Comparison of ENCODE assay signal across 15 cellular contexts in genomic region chr16:8818499-8819270, GRCh38. TPM values are rescaled to one million over a fixed set of nuclear protein-coding genes. Genes with fewer than 3 reads are reported as not detected.
DNase-seq lines count a peak whose midpoint lies in the region; ATAC-seq, FAIRE-seq and TF ChIP-seq lines count a peak whose summit lies in the region.
"Had no signal": no experiment of that assay in that cellular context is flagged by ENCODE, and none has a peak within 500 bp of the region (broad histone marks: within the 10 kb centered on the region; RNA-seq: fewer than 3 reads in every experiment).

No MANE protein-coding gene starts in this region.

- FAIRE-seq in H54 (lab: Jason Lieb, UNC): no peak
- FAIRE-seq: islet of Langerhans had no signal

- H3K27me3 ChIP-seq in tibial artery: no peaks in the 10 kb centered on the region

- TF ChIP-seq CTCF in GM12865 (IDR thresholded peaks at IDR 0.05; ENCODE audit: insufficient read depth, low read depth, low read length, missing control alignments) (no peak), activated B cell treated with CpG ODN at 0.5 μM for 24 hours (IDR thresholded peaks at IDR 0.05) (no peak), tibial artery (IDR thresholded peaks at IDR 0.05) (no peak)

- no peaks in the 10 kb centered on the region for H3K27me3 Mint-ChIP-seq in activated B cell treated with CpG ODN at 0.5 μM for 24 hours

- no peaks in the 10 kb centered on the region for H3K9me3 Mint-ChIP-seq in activated B cell treated with CpG ODN at 0.5 μM for 24 hours

- no peak overlapping the region for H3K4me3 ChIP-seq in GM12865 (ENCODE audit: low read depth, low read length)
- no peak overlapping the region for H3K4me3 ChIP-seq in tibial artery
- H3K4me3 ChIP-seq: HAP-1, prostate gland had no signal

- peak overlapping the region; percentile 52 for H3K27ac Mint-ChIP-seq in activated B cell treated with CpG ODN at 0.5 μM for 24 hours

- no peak overlapping the region for H3K27ac ChIP-seq in tibial artery
- H3K27ac ChIP-seq: prostate gland had no signal

- H3K36me3 Mint-ChIP-seq in activated B cell treated with CpG ODN at 0.5 μM for 24 hours (ENCODE audit: low read depth): peaks cover 76% of the 10 kb centered on the region

- H3K4me1 Mint-ChIP-seq in activated B cell treated with CpG ODN at 0.5 μM for 24 hours: peaks cover 22% of the 10 kb centered on the region

- CTCF ChIA-PET in activated B cell treated with CpG ODN at 0.5 μM for 24 hours (lab: Charles Lee): interaction anchor here (0.9 kb wide), 1 partner anchor 61 kb away, joined by 4 read pairs; no protein-coding TSS in a partner anchor

- H3K9me3 ChIP-seq in tibial artery: no peaks in the 10 kb centered on the region
- H3K9me3 ChIP-seq: Caco-2, HAP-1, prostate gland had no signal

- peak; percentile 67 for DNase-seq in GM12865 (ENCODE audit: low read depth)
- no peak for DNase-seq in activated B cell treated with CpG ODN at 0.5 μM for 24 hours
- DNase-seq in tibial artery: no peak
- no peak for DNase-seq in DMS153 (lab: John Stamatoyannopoulos, UW)
- DNase-seq in H54 (ENCODE audit: insufficient read length, low spot score): no peak
- DNase-seq in AG20443 (ENCODE audit: low spot score): no peak
- DNase-seq: Caco-2, NCI-H1092 treated with DMSO at 0.1 percent for 48 hours had no signal

- H3K4me3 Mint-ChIP-seq in activated B cell treated with CpG ODN at 0.5 μM for 24 hours: no peak overlapping the region

- intact Hi-C loops in activated B cell treated with CpG ODN at 0.5 μM for 24 hours (cut with micrococcal nuclease) (no loop called here), tibial artery (cut with DNase I; ENCODE audit: low total_unique reads) (no loop called here)

- no peaks in the 10 kb centered on the region for H3K4me1 ChIP-seq in tibial artery
- H3K4me1 ChIP-seq: Caco-2, prostate gland had no signal

- peaks cover 52 to 70% (median 68%) of the 10 kb centered on the region in 3 donors for H3K36me3 ChIP-seq in tibial artery

- TF ChIP-seq POLR2A in H54 (IDR thresholded peaks at IDR 0.05; ENCODE audit: low read depth, low read length): no peak

- ATAC-seq in GM19372 (IDR thresholded peaks at IDR 0.05; ENCODE audit: low read depth, unreplicated experiment) (peak; percentile 78), HG02938 (IDR thresholded peaks at IDR 0.05; ENCODE audit: unreplicated experiment) (peak; percentile 78), activated B cell treated with CpG ODN at 0.5 μM for 24 hours (ENCODE audit: low read depth) (peak; percentile 93)
- ATAC-seq: esophagus mucosa, Panc1 had no signal

- POLR2A ChIA-PET in activated B cell treated with CpG ODN at 0.5 μM for 24 hours (lab: Charles Lee): interaction anchor here (0.5 to 2.3 kb wide), 5 partner anchors 16 to 237 kb away, joined by 3 to 10 read pairs (median 3); partner anchors contain the start of gene CARHSP1

RNA-seq across cellular contexts. Expression of gene PMM2, which starts 21.0 kb away (rescaled TPM):
- total RNA-seq in activated B cell treated with CpG ODN at 0.5 μM for 24 hours: 57.4 and 61.1 TPM in 2 replicates

RNA-seq across cellular contexts. Expression of gene TMEM186, which starts 21.2 kb away (rescaled TPM):
- total RNA-seq in activated B cell treated with CpG ODN at 0.5 μM for 24 hours: 10.6 and 13.0 TPM in 2 replicates

RNA-seq across cellular contexts. Expression of gene CARHSP1, which starts 50.1 kb away (rescaled TPM):
- total RNA-seq in activated B cell treated with CpG ODN at 0.5 μM for 24 hours: 21.3 and 27.0 TPM in 2 replicates
